In genomic region chr18:25289040-25289631, GRCh38 we compare ENCODE assay signal across 10 cellular contexts.
DNase-seq lines count a peak whose midpoint lies in the region; ATAC-seq and TF ChIP-seq lines count a peak whose summit lies in the region.
"Had no signal": no experiment of that assay in that cellular context is flagged by ENCODE, and none has a peak within 500 bp of the region (broad histone marks: within the 10 kb centered on the region; RNA-seq: fewer than 3 reads in every experiment).

No MANE protein-coding gene starts in this region.

- peak overlapping the region; percentile 31 for H3K4me2 ChIP-seq in hepatocyte

- no peaks in the 10 kb centered on the region for H3K27me3 Mint-ChIP-seq in HFFc6 (ENCODE audit: insufficient read depth)

- H3K79me2 ChIP-seq in hepatocyte: no peaks in the 10 kb centered on the region

- no peaks in the 10 kb centered on the region for H3K36me3 ChIP-seq in hepatocyte (replicated peaks; ENCODE audit: insufficient read depth, low read depth)

- H3K4me3 Mint-ChIP-seq in HFFc6: peak overlapping the region; percentile 78

- H3K9me2 ChIP-seq in hepatocyte (replicated peaks; ENCODE audit: insufficient read depth): no peaks in the 10 kb centered on the region

- H3K4me1 Mint-ChIP-seq in HFFc6 (ENCODE audit: low read depth): peaks cover 21% of the 10 kb centered on the region

- no peaks in the 10 kb centered on the region for H3K27me3 ChIP-seq in hepatocyte

- H3K9me3 ChIP-seq in hepatocyte (ENCODE audit: low read depth): no peaks in the 10 kb centered on the region

- TF ChIP-seq CTCF in HFFc6 (IDR thresholded peaks at IDR 0.05): no peak
- TF ChIP-seq CTCF in hepatocyte (IDR thresholded peaks at IDR 0.05; ENCODE audit: poor library complexity): no peak

- no peak for ATAC-seq in HG03095 (IDR thresholded peaks at IDR 0.05; ENCODE audit: unreplicated experiment)
- no peak for ATAC-seq in stimulated activated naive CD8-positive, alpha-beta T cell treated with anti-CD3 and anti-CD28 coated beads, Interleukin-15, Interleukin-2, amounts not matched to agents 100 U/mL and 50 U/mL, for 24 hours

- H3K36me3 Mint-ChIP-seq in HFFc6 (ENCODE audit: low read depth): no peaks in the 10 kb centered on the region

- WGBS in hepatocyte (ENCODE audit: low lambda C conversion rate, missing lambda C conversion rate): 41% methylated on average over 9 of the region's 9 CpGs

- H3K9me3 Mint-ChIP-seq in HFFc6: no peaks in the 10 kb centered on the region

- peak overlapping the region; percentile 97 for H3K27ac Mint-ChIP-seq in HFFc6

- H2AFZ ChIP-seq in hepatocyte: no peak overlapping the region

- H3K4me1 ChIP-seq in hepatocyte (ENCODE audit: insufficient read depth): peaks cover 24% of the 10 kb centered on the region

- H3K4me3 ChIP-seq in hepatocyte: no peak overlapping the region
- no peak overlapping the region for H3K4me3 ChIP-seq in skin epidermis

- no peaks in the 10 kb centered on the region for H4K20me1 ChIP-seq in hepatocyte (ENCODE audit: insufficient read depth, poor library complexity, severe bottlenecking)

- H3K27ac ChIP-seq in hepatocyte: peak overlapping the region; percentile 3
- H3K27ac ChIP-seq in skin epidermis: peak overlapping the region in 12 of 21 experiments; percentile 1 to 68 (median 50)

- DNase-seq in HFFc6 (peak; percentile 92), astrocyte of the hippocampus (ENCODE audit: low read depth, low spot score) (peak; percentile 75), hepatocyte (ENCODE audit: low spot score) (peak; percentile 28), OCI-M2 (lab: John Stamatoyannopoulos, UW; ENCODE audit: unreplicated experiment) (no peak)
- no peak for DNase-seq in activated naive CD4-positive, alpha-beta T cell (lab: John Stamatoyannopoulos, UW)
- DNase-seq in stimulated activated naive CD8-positive, alpha-beta T cell treated with anti-CD3 and anti-CD28 coated beads, Interleukin-15, Interleukin-2, amounts not matched to agents 100 U/mL and 50 U/mL, for 24 hours: no peak
- DNase-seq: activated T-cell treated with anti-CD3 and anti-CD28 coated beads for 4 hours; effector CD8-positive, alpha-beta T cell had no signal

Comparison
In these comparisons a context has a peak if more than half of its experiments do, and no peak if none do; other contexts are left out.
1. DNase-seq: peak in HFFc6 (single experiment), astrocyte of the hippocampus (single experiment) and hepatocyte (single experiment); none in activated naive CD4-positive, alpha-beta T cell (0 of 4), stimulated activated naive CD8-positive, alpha-beta T cell treated with anti-CD3 and anti-CD28 coated beads, Interleukin-15, Interleukin-2, amounts not matched to agents 100 U/mL and 50 U/mL, for 24 hours (single experiment) and OCI-M2 (single experiment).